In the genomic region with DNA sequence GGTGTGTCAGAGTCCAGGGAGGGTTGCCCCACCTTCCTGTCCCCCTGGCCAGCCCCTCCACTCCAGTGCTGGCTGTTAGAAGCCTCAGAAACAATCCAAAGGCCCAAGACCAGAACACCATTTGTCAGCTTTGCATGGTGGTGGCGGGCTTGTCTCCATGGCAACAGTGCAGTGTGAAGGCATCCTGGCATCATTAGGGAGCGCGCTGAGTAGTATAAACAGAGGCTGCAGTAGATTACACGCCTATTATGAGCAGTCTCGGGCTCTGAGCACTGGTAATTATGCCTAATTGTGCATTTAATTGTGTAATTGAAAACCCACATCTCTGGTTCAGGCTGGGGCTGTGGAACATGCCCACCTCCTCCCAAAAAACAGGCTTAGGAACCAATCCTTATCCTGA, we compare ENCODE assay signal across 16 cellular contexts. TPM values are rescaled to one million over a fixed set of nuclear protein-coding genes. Genes with fewer than 3 reads are reported as not detected.
DNase-seq lines count a peak whose midpoint lies in the region; ATAC-seq and TF ChIP-seq lines count a peak whose summit lies in the region.
"Had no signal": no experiment of that assay in that cellular context is flagged by ENCODE, and none has a peak within 500 bp of the region (broad histone marks: within the 10 kb centered on the region; RNA-seq: fewer than 3 reads in every experiment).

No MANE protein-coding gene starts in this region.

- intact Hi-C loops in posterior cingulate gyrus (cut with DNase I) (no loop called here), MCF 10A (cut with micrococcal nuclease) (no loop called here)

- no peak for ATAC-seq in HG03457 (IDR thresholded peaks at IDR 0.05; ENCODE audit: unreplicated experiment)
- ATAC-seq: activated CD4-positive, CD25-positive, alpha-beta regulatory T cell treated with anti-CD3 and anti-CD28 coated beads, Interleukin-2, amount 50 U/mL, for 24 hours; Panc1 had no signal

- CTCF ChIA-PET in MCF 10A (lab: Yijun Ruan, JAX) = interaction anchor here (1.3 kb wide), 1 partner anchor 12 kb away, joined by 3 read pairs; no protein-coding TSS in a partner anchor

- TF ChIP-seq CTCF in MCF 10A (IDR thresholded peaks at IDR 0.05; ENCODE audit: unreplicated experiment) = no peak

- no TSS peak for BruUV-seq in MCF 10A (replicated peaks; lab: Mats Ljungman, UMichigan)

- H3K4me1 Mint-ChIP-seq in MCF 10A (ENCODE audit: insufficient read depth, unreplicated experiment) = no peaks in the 10 kb centered on the region
- H3K4me1 Mint-ChIP-seq: activated naive CD8-positive, alpha-beta T cell treated with anti-CD3 and anti-CD28 coated beads for 36 hours had no signal

- no peak overlapping the region for H3K27ac Mint-ChIP-seq in MCF 10A (ENCODE audit: low read depth, unreplicated experiment)
- H3K27ac Mint-ChIP-seq: activated naive CD8-positive, alpha-beta T cell treated with anti-CD3 and anti-CD28 coated beads for 36 hours; CD4-positive, CD25-positive, alpha-beta regulatory T cell had no signal

- in situ Hi-C loops in KBM-7 (cut with MboI; ENCODE audit: low pct_unique_long_range_greater_than_20kb, low sequenced_read_pairs) = no loop called here

- no peaks in the 10 kb centered on the region for H3K27me3 Mint-ChIP-seq in MCF 10A (ENCODE audit: insufficient read depth, unreplicated experiment)
- H3K27me3 Mint-ChIP-seq: CD4-positive, CD25-positive, alpha-beta regulatory T cell had no signal

- peak; percentile 27 for DNase-seq in DMS53 (lab: John Stamatoyannopoulos, UW)
- DNase-seq in DMS53 treated with DMSO at 0.1 percent for 48 hours (lab: John Stamatoyannopoulos, UW; ENCODE audit: unreplicated experiment) = no peak
- DNase-seq in NCI-H748 (lab: John Stamatoyannopoulos, UW; ENCODE audit: unreplicated experiment) = peak; percentile 74
- DNase-seq in ecto neural progenitor cell (ENCODE audit: low spot score) = peak; percentile 74
- DNase-seq in posterior cingulate gyrus = peak; percentile 32 to 94 (median 66)
- no peak for DNase-seq in KBM-7
- DNase-seq in MCF 10A (ENCODE audit: unreplicated experiment) = no peak
- DNase-seq: activated naive CD8-positive, alpha-beta T cell treated with anti-CD3 and anti-CD28 coated beads for 36 hours; CD4-positive, CD25-positive, alpha-beta regulatory T cell; cortex of kidney; HCEC 1CT had no signal

- H3K9me3 Mint-ChIP-seq in MCF 10A (ENCODE audit: unreplicated experiment) = no peaks in the 10 kb centered on the region
- H3K9me3 Mint-ChIP-seq: activated naive CD8-positive, alpha-beta T cell treated with anti-CD3 and anti-CD28 coated beads for 36 hours; CD4-positive, CD25-positive, alpha-beta regulatory T cell had no signal

- H3K4me3 Mint-ChIP-seq in MCF 10A (ENCODE audit: unreplicated experiment) = no peak overlapping the region
- H3K4me3 Mint-ChIP-seq: activated naive CD8-positive, alpha-beta T cell treated with anti-CD3 and anti-CD28 coated beads for 36 hours; CD4-positive, CD25-positive, alpha-beta regulatory T cell had no signal

- POLR2A ChIA-PET in MCF 10A (lab: Yijun Ruan, JAX) = interaction anchor here (0.9 kb wide), 1 partner anchor 24 kb away, joined by 5 read pairs; no protein-coding TSS in a partner anchor

- H3K36me3 Mint-ChIP-seq in MCF 10A (ENCODE audit: insufficient read depth, unreplicated experiment) = no peaks in the 10 kb centered on the region
- H3K36me3 Mint-ChIP-seq: activated naive CD8-positive, alpha-beta T cell treated with anti-CD3 and anti-CD28 coated beads for 36 hours; CD4-positive, CD25-positive, alpha-beta regulatory T cell had no signal

RNA-seq across cellular contexts. Expression of a gene that starts 11.8 kb away (rescaled TPM):
- total RNA-seq in MCF 10A (2022) = 0.12 TPM in 1 of 2 replicates, not detected in the other
- total RNA-seq: activated naive CD8-positive, alpha-beta T cell treated with anti-CD3 and anti-CD28 coated beads for 36 hours; CD4-positive, CD25-positive, alpha-beta regulatory T cell; lung microvascular endothelial cell; T-helper 1 cell treated with Interleukin-12 subunit alpha and Interleukin-12 subunit beta and Interleukin-4 antibody, amounts not matched to agents 30 ng/mL and 1 ng/mL, for 36 hours had no signal

Comparison
In these comparisons a context has a peak if more than half of its experiments do, and no peak if none do; other contexts are left out.
1. DNase-seq: peak in DMS53 (single experiment), NCI-H748 (single experiment), ecto neural progenitor cell (single experiment) and posterior cingulate gyrus (10 of 10); none in DMS53 treated with DMSO at 0.1 percent for 48 hours (single experiment), KBM-7 (single experiment) and MCF 10A (single experiment).